In the genomic region with DNA sequence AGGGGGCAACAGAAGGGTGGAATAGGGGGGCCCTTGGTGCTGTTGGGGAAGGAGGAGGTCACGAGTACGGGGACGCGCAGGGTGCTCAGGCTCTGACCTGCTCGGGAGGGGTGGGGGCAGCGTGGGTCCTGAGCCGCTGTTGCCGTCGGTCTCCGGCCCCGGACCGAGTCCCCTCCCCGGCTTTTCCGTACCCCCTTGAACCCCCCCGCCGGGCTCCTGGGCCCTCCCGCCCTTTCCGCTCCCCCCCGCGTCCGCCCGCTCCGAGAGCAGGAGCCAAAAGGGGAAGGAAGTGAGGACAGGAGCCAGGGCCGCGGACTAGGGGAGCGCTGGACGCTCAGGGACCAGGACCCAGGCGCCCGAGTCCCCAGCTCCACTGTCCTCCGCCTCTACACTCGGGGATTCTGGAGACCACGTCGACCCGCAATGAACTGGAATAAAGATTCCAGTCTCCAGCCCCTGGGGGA, we compare ENCODE assay signal across 8 cellular contexts. TPM values are rescaled to one million over a fixed set of nuclear protein-coding genes. Genes with fewer than 3 reads are reported as not detected.
DNase-seq lines count a peak whose midpoint lies in the region; ATAC-seq, FAIRE-seq and TF ChIP-seq lines count a peak whose summit lies in the region.

A gene with protein sequence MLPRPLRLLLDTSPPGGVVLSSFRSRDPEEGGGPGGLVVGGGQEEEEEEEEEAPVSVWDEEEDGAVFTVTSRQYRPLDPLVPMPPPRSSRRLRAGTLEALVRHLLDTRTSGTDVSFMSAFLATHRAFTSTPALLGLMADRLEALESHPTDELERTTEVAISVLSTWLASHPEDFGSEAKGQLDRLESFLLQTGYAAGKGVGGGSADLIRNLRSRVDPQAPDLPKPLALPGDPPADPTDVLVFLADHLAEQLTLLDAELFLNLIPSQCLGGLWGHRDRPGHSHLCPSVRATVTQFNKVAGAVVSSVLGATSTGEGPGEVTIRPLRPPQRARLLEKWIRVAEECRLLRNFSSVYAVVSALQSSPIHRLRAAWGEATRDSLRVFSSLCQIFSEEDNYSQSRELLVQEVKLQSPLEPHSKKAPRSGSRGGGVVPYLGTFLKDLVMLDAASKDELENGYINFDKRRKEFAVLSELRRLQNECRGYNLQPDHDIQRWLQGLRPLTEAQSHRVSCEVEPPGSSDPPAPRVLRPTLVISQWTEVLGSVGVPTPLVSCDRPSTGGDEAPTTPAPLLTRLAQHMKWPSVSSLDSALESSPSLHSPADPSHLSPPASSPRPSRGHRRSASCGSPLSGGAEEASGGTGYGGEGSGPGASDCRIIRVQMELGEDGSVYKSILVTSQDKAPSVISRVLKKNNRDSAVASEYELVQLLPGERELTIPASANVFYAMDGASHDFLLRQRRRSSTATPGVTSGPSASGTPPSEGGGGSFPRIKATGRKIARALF (minus strand): TSS at position 170 of the 464 bp plus-strand sequence. CDS start 332 bp downstream, outside the sequence.

- no peak for TF ChIP-seq RAD21 in A549 (conservative IDR thresholded peaks at IDR 0.05 in 1 of 2, IDR thresholded peaks at IDR 0.05 in 1 of 2)

- H3F3A ChIP-seq in PC-3 (ENCODE audit: low read length, unreplicated experiment): peaks cover 3% of the 10 kb centered on the region

- peak within 1 kb of the TSS; percentile 60 for H2BK15ac ChIP-seq in neuronal stem cell (ENCODE audit: low read length)

- no peak within 1 kb of the TSS for H4K91ac ChIP-seq in neuronal stem cell (ENCODE audit: low read depth, low read length, poor library complexity)

- H3K36me3 Mint-ChIP-seq in activated naive CD4-positive, alpha-beta T cell treated with anti-CD3 and anti-CD28 coated beads, Interleukin-2, amount 50 U/mL, for 72 hours: peaks cover 5 to 35% of the 10 kb centered on the region in 2 donors

- H3K36me3 ChIP-seq in PC-3 (ENCODE audit: low read depth, low read length) (peaks cover 3% of the 10 kb centered on the region; the same call in 1 of the 2 replicates), neuronal stem cell (replicated peaks in 1 of 2; ENCODE audit: control insufficient read depth in 2 of 2, insufficient read depth in 2 of 2, low read length in 2 of 2) (peaks cover 6 to 49% of the 10 kb centered on the region in 2 donors)

- H2AK5ac ChIP-seq in neuronal stem cell (ENCODE audit: low read depth, low read length): peak within 1 kb of the TSS; percentile 51

- no peak within 1 kb of the TSS for H4K8ac ChIP-seq in neuronal stem cell (ENCODE audit: low read depth, low read length)

- POLR2A ChIA-PET in A549 (lab: Yijun Ruan, JAX) (interaction anchor here (0.7 to 1.6 kb wide), 9 partner anchors 10 to 327 kb away, joined by 3 to 20 read pairs (median 3); a partner anchor contains a TSS), PC-3 (lab: Charles Lee; ENCODE audit: unreplicated experiment) (interaction anchor here (1.1 kb wide), 1 partner anchor 19 kb away, joined by 16 read pairs; a partner anchor contains a TSS)

- H3K4me2 ChIP-seq in A549: peak within 1 kb of the TSS; percentile 86
- peak within 1 kb of the TSS; percentile 100 for H3K4me2 ChIP-seq in PC-3 (ENCODE audit: low read length)
- peak within 1 kb of the TSS; percentile 99 for H3K4me2 ChIP-seq in neuronal stem cell (ENCODE audit: insufficient read depth, low read length, poor library complexity, severe bottlenecking)

- CTCF ChIA-PET in A549 (lab: Yijun Ruan, JAX): interaction anchor here (0.9 to 3.8 kb wide), 8 partner anchors 8 to 108 kb away, joined by 3 to 40 read pairs (median 7); a partner anchor contains a TSS
- CTCF ChIA-PET in PC-3 (lab: Charles Lee): no interaction called here

- H3K4me1 ChIP-seq in A549: peaks cover 4% of the 10 kb centered on the region; the same call in 1 of the 3 replicates
- H3K4me1 ChIP-seq in PC-3 (ENCODE audit: insufficient read depth, low read length): peaks cover 15% of the 10 kb centered on the region
- peaks cover 5 to 6% of the 10 kb centered on the region in 2 donors for H3K4me1 ChIP-seq in neuronal stem cell (ENCODE audit: control insufficient read depth in 2 of 2, insufficient read depth in 1 of 2, low read depth in 1 of 2, low read length in 2 of 2)

- peak within 1 kb of the TSS; percentile 88 for H2AFZ ChIP-seq in PC-3 (ENCODE audit: low read length)
- peak within 1 kb of the TSS; percentile 78 for H2AFZ ChIP-seq in neuronal stem cell (ENCODE audit: low read length)

- H3K9me3 ChIP-seq in A549 (no peaks in the 10 kb centered on the region), PC-3 (ENCODE audit: low read length) (no peaks in the 10 kb centered on the region), neuronal stem cell (replicated peaks in 1 of 2; ENCODE audit: control insufficient read depth in 2 of 2, insufficient read depth in 1 of 2, low read depth in 1 of 2, low read length in 2 of 2) (no peaks in the 10 kb centered on the region)

- H3K9ac ChIP-seq in PC-3 (ENCODE audit: low read length) (peak within 1 kb of the TSS; percentile 80), neuronal stem cell (ENCODE audit: low read depth, low read length, poor library complexity) (peak within 1 kb of the TSS; percentile 99)

- H3K18ac ChIP-seq in neuronal stem cell (ENCODE audit: low read length): peak within 1 kb of the TSS; percentile 99

- H3K9me3 Mint-ChIP-seq in activated naive CD4-positive, alpha-beta T cell treated with anti-CD3 and anti-CD28 coated beads, Interleukin-2, amount 50 U/mL, for 72 hours: no peaks in the 10 kb centered on the region

- no peaks in the 10 kb centered on the region for H3K9me2 ChIP-seq in PC-3 (replicated peaks; ENCODE audit: low read length)

- peak in 1 of 2 experiments; percentile 40 for DNase-seq in A549 (ENCODE audit: low read depth in 1 of 2, low spot score in 1 of 2)
- peak; percentile 76 for DNase-seq in GM13976 (ENCODE audit: low spot score)
- peak; percentile 47 for DNase-seq in PC-3
- peak in 1 of 2 donors; percentile 73 for DNase-seq in activated naive CD4-positive, alpha-beta T cell treated with anti-CD3 and anti-CD28 coated beads, Interleukin-2, amount 50 U/mL, for 72 hours (ENCODE audit: low spot score in 2 of 2)
- peak; percentile 72 for DNase-seq in glomerular visceral epithelial cell (ENCODE audit: extremely low spot score)
- DNase-seq in neuronal stem cell (ENCODE audit: low spot score): no peak
- no peak for DNase-seq in NCI-H1694 treated with DMSO at 0.1 percent for 48 hours (lab: John Stamatoyannopoulos, UW)

- peaks cover 20% of the 10 kb centered on the region for H3K79me2 ChIP-seq in PC-3 (ENCODE audit: low read length)

- in situ Hi-C loops in GM13976 (cut with MboI; ENCODE audit: low sequenced_read_pairs, unreplicated experiment): no loop called here

- peak within 1 kb of the TSS; percentile 97 for H3K14ac ChIP-seq in neuronal stem cell (ENCODE audit: low read length)

- no peak for TF ChIP-seq EP300 in A549 (IDR thresholded peaks at IDR 0.05)

- H2BK5ac ChIP-seq in neuronal stem cell (ENCODE audit: low read length): peak within 1 kb of the TSS; percentile 96

- intact Hi-C loops in PC-3 (cut with micrococcal nuclease): loop anchor here (1.0 to 5.0 kb wide), 4 partner anchors 10 to 108 kb away; a partner anchor contains a TSS

- TF ChIP-seq POLR2A in A549 (IDR thresholded peaks at IDR 0.05; ENCODE audit: low read length): no peak

- no peak within 1 kb of the TSS for H2BK12ac ChIP-seq in neuronal stem cell (ENCODE audit: low read length)

- H3K79me1 ChIP-seq in neuronal stem cell (ENCODE audit: low read depth, low read length): peaks cover 6% of the 10 kb centered on the region

- peak within 1 kb of the TSS; percentile 92 to 99 for H3K27ac Mint-ChIP-seq in activated naive CD4-positive, alpha-beta T cell treated with anti-CD3 and anti-CD28 coated beads, Interleukin-2, amount 50 U/mL, for 72 hours

- H3K4ac ChIP-seq in neuronal stem cell (ENCODE audit: low read length): no peak within 1 kb of the TSS

- H4K20me1 ChIP-seq in PC-3 (ENCODE audit: low read length): no peaks in the 10 kb centered on the region

- H3K23ac ChIP-seq in neuronal stem cell (ENCODE audit: low read depth, low read length, poor library complexity): peak within 1 kb of the TSS; percentile 94

- H3K27me3 ChIP-seq in PC-3 (ENCODE audit: low read length) (no peaks in the 10 kb centered on the region), neuronal stem cell (ENCODE audit: control insufficient read depth in 3 of 3, insufficient read depth in 3 of 3, low read depth in 1 of 3, low read length in 3 of 3) (no peaks in the 10 kb centered on the region)

- H3K4me3 ChIP-seq in A549 (peak within 1 kb of the TSS; percentile 53), PC-3 (ENCODE audit: low read length) (peak within 1 kb of the TSS; percentile 78), neuronal stem cell (ENCODE audit: low read length in 2 of 2) (peak within 1 kb of the TSS; percentile 53 to 94)

- BruUV-seq in PC-3 (replicated peaks; lab: Mats Ljungman, UMichigan): no TSS peak

- WGBS in A549 (ENCODE audit: missing lambda C conversion rate): 0% methylated on average over 10 of the region's 34 CpGs
- WGBS in neuronal stem cell (ENCODE audit: extremely low coverage in 2 of 2, insufficient read length in 2 of 2, insufficient replicate concordance in 1 of 2), 2 donors: no CpG with 5 or more reads among the region's 34 CpGs

- H3K27ac ChIP-seq in A549 (peak within 1 kb of the TSS; percentile 72 to 98), PC-3 (ENCODE audit: low read length) (peak within 1 kb of the TSS; percentile 92), neuronal stem cell (replicated peaks; ENCODE audit: low read length) (peak within 1 kb of the TSS; percentile 99)

- FAIRE-seq in A549 (lab: Jason Lieb, UNC): no peak

- ATAC-seq in A549 (peak; percentile 33 to 54), HG03108 (IDR thresholded peaks at IDR 0.05; ENCODE audit: unreplicated experiment) (peak; percentile 16), PC-3 (peak; percentile 32)
- peak; percentile 27 to 32 for ATAC-seq in activated naive CD4-positive, alpha-beta T cell treated with anti-CD3 and anti-CD28 coated beads, Interleukin-2, amount 50 U/mL, for 72 hours

- no peak within 1 kb of the TSS for H2BK120ac ChIP-seq in neuronal stem cell (ENCODE audit: low read depth, low read length)

- TF ChIP-seq CTCF in A549 (IDR thresholded peaks at IDR 0.05) (no peak), GM13976 (IDR thresholded peaks at IDR 0.05; ENCODE audit: borderline replicate concordance, control extremely low read depth, extremely low read depth, insufficient read depth, missing control alignments) (no peak), PC-3 (conservative IDR thresholded peaks at IDR 0.05; ENCODE audit: low read depth, low read length) (no peak)

TF ChIP-seq in A549, 52 proteins besides CTCF, POLR2A, EP300 and RAD21 (continues in another document):
- TF ChIP-seq KDM5A (IDR thresholded peaks at IDR 0.05): no peak
- no peak for TF ChIP-seq NFE2L2 (conservative IDR thresholded peaks at IDR 0.05; ENCODE audit: low read length)

RNA-seq across cellular contexts. Expression of the gene that starts here (rescaled TPM):
- polyA plus RNA-seq in A549 (2011; rRNA removed) (11.6 and 12.9 TPM in 2 replicates), A549 (2017; fragmentation: RNase III; extraction: RNeasy Plus Mini Kit Qiagen cat#74134 plus additional on column Dnase treatment) (9.6 to 13.9 TPM (median 12.9 TPM) in 3 replicates)
- 8.7 and 10.9 TPM in 2 replicates for polyA plus RNA-seq in A549 (2012; cell fraction: cytosol; rRNA removed)
- polyA plus RNA-seq in A549 (2012; cell fraction: nucleus; rRNA removed): 47.0 and 55.1 TPM in 2 replicates
- 16.9 and 19.8 TPM in 2 replicates for polyA minus RNA-seq in A549 (2011; rRNA and poly(A)+ RNA removed)
- 34.9 and 37.0 TPM in 2 replicates for total RNA-seq in PC-3 (2014; rRNA removed)
- total RNA-seq in activated naive CD4-positive, alpha-beta T cell treated with anti-CD3 and anti-CD28 coated beads, Interleukin-2, amount 50 U/mL, for 72 hours: 100 to 1,000 TPM in 1 of 2 donors, 10 to 100 TPM in 1; 24.5 to 136 TPM
- 56.5 TPM for polyA plus RNA-seq in neuronal stem cell (2013, experiment 1 of 2)
- polyA plus RNA-seq in neuronal stem cell (2013, experiment 2 of 2): 55.4 TPM

Comparison
In these comparisons a context has a peak if more than half of its experiments do, and no peak if none do; other contexts are left out.
1. DNase-seq: peak in GM13976 (single experiment), PC-3 (single experiment) and glomerular visceral epithelial cell (single experiment); none in neuronal stem cell (single experiment) and NCI-H1694 treated with DMSO at 0.1 percent for 48 hours (single experiment).
2. Peak in every context shown above with its lines, with median percentiles within 50 percentile points of each other: ATAC-seq, H3K27ac ChIP-seq, H3K4me2 ChIP-seq and H3K4me3 ChIP-seq.